ENCODE assay signal across 3 cellular contexts in the genomic region with DNA sequence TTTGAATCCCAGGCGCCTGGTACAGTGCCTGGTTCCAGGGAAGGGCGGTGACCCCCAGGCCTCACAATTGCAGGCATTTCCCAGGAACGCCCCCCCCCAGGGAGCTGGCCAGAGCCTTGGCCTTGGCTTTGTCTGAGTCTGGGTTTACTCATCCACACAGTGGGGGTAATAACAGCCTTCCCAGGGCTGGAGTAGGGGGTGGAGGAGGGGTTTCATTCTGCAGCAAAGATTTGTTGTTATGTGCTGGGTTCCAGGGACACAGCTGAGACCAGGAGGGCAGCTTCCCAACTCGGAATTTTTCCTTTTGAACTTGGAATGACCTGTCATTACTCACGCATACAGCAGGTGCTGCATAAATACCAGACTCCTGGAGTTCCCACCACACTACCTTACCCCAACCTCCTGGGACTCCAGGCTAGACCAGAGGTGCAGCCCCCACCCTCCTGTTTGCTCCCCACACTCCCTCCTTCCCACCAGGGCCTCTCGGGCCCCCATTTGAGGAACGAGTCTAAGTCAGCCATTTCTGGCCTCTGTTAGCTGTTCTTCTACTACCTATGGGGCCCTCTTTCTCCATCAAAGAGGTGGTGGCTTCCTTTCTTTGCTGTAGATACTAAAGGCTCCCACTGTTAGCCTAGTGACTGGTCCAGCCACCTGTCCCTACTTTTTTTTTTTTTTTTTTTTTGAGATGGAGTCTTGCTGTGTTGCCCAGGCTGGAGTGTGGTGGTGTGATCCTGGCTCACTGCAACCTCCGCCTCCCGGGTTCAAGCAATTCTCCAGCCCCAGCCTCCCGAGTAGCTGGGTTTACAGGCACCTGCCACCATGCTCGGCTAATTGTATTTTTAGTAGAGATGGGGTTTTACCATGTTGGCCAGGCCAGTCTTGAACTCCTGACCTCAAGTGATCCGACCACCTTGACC.
TF ChIP-seq lines count a peak whose summit lies in the region.

No MANE protein-coding gene starts in this region.

TF ChIP-seq in A549, 52 proteins besides CTCF, POLR2A, EP300 and RAD21:
- peak; percentile 41 to 83; a peak in 4 of 5 replicates for TF ChIP-seq JUN (IDR thresholded peaks at IDR 0.05)
- peak; percentile 60; the same call in 1 of the 2 replicates for TF ChIP-seq JUNB (IDR thresholded peaks at IDR 0.05)
- no peak for TF ChIP-seq CBX8 (IDR thresholded peaks at IDR 0.05)
- no peak for TF ChIP-seq MAFK (IDR thresholded peaks at IDR 0.05; ENCODE audit: partially characterized antibody)
- no peak for TF ChIP-seq RNF2 (IDR thresholded peaks at IDR 0.05; ENCODE audit: borderline replicate concordance, low read depth)
- no peak for TF ChIP-seq FOSL2 (IDR thresholded peaks at IDR 0.05)
- TF ChIP-seq FOSL2 (CRISPR knock-in tag; IDR thresholded peaks at IDR 0.05): peak; percentile 83
- TF ChIP-seq, protein P1, sequence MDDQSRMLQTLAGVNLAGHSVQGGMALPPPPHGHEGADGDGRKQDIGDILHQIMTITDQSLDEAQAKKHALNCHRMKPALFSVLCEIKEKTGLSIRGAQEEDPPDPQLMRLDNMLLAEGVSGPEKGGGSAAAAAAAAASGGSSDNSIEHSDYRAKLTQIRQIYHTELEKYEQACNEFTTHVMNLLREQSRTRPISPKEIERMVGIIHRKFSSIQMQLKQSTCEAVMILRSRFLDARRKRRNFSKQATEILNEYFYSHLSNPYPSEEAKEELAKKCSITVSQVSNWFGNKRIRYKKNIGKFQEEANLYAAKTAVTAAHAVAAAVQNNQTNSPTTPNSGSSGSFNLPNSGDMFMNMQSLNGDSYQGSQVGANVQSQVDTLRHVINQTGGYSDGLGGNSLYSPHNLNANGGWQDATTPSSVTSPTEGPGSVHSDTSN (IDR thresholded peaks at IDR 0.05): peak; percentile 61; the same call in 1 of the 2 replicates
- no peak for TF ChIP-seq HEYL (CRISPR knock-in tag; IDR thresholded peaks at IDR 0.05)
- TF ChIP-seq GATA3 (IDR thresholded peaks at IDR 0.05; ENCODE audit: borderline replicate concordance): peak; percentile 81
- TF ChIP-seq CEBPB (IDR thresholded peaks at IDR 0.05): peak in 1 of 2 experiments; percentile 42; a peak in 2 of 4 replicates
- no peak for TF ChIP-seq E2F6 (IDR thresholded peaks at IDR 0.05; ENCODE audit: borderline replicate concordance, low read depth)
- TF ChIP-seq KDM1A (IDR thresholded peaks at IDR 0.05; ENCODE audit: low read depth): peak; percentile 34
- TF ChIP-seq RARB (CRISPR knock-in tag; IDR thresholded peaks at IDR 0.05): peak; percentile 83
- no peak for TF ChIP-seq USF2 (IDR thresholded peaks at IDR 0.05)
- TF ChIP-seq MAX (IDR thresholded peaks at IDR 0.05): peak; percentile 66

TF ChIP-seq in HCT116, 20 proteins besides CTCF, POLR2A, EP300 and RAD21:
- TF ChIP-seq MAX (IDR thresholded peaks at IDR 0.05) (no peak), ZBTB33 (IDR thresholded peaks at IDR 0.05; ENCODE audit: extremely low read depth, insufficient replicate concordance, low read length) (no peak), YY1 (IDR thresholded peaks at IDR 0.05; ENCODE audit: extremely low read depth, insufficient replicate concordance, low read depth, low read length) (no peak), EGR1 (IDR thresholded peaks at IDR 0.05; ENCODE audit: low read depth) (no peak), ZNF274 (IDR thresholded peaks at IDR 0.05; ENCODE audit: low read depth, low read length) (no peak), ATF3 (IDR thresholded peaks at IDR 0.05) (no peak), JUND (IDR thresholded peaks at IDR 0.05) (no peak), FOSL1 (IDR thresholded peaks at IDR 0.05; ENCODE audit: low read depth) (no peak), EZH2 (IDR thresholded peaks at IDR 0.05) (no peak)
- TF ChIP-seq, protein P2, sequence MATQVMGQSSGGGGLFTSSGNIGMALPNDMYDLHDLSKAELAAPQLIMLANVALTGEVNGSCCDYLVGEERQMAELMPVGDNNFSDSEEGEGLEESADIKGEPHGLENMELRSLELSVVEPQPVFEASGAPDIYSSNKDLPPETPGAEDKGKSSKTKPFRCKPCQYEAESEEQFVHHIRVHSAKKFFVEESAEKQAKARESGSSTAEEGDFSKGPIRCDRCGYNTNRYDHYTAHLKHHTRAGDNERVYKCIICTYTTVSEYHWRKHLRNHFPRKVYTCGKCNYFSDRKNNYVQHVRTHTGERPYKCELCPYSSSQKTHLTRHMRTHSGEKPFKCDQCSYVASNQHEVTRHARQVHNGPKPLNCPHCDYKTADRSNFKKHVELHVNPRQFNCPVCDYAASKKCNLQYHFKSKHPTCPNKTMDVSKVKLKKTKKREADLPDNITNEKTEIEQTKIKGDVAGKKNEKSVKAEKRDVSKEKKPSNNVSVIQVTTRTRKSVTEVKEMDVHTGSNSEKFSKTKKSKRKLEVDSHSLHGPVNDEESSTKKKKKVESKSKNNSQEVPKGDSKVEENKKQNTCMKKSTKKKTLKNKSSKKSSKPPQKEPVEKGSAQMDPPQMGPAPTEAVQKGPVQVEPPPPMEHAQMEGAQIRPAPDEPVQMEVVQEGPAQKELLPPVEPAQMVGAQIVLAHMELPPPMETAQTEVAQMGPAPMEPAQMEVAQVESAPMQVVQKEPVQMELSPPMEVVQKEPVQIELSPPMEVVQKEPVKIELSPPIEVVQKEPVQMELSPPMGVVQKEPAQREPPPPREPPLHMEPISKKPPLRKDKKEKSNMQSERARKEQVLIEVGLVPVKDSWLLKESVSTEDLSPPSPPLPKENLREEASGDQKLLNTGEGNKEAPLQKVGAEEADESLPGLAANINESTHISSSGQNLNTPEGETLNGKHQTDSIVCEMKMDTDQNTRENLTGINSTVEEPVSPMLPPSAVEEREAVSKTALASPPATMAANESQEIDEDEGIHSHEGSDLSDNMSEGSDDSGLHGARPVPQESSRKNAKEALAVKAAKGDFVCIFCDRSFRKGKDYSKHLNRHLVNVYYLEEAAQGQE (IDR thresholded peaks at IDR 0.05; ENCODE audit: low read depth): no peak
TF ChIP-seq in HCT116: peak in this region for 0.

TF ChIP-seq in K562, 482 proteins besides CTCF, POLR2A, EP300 and RAD21 (continues in another document):
- TF ChIP-seq MEF2D (tag; conservative IDR thresholded peaks at IDR 0.05; ENCODE audit: low read depth): no peak
- TF ChIP-seq, protein P3, sequence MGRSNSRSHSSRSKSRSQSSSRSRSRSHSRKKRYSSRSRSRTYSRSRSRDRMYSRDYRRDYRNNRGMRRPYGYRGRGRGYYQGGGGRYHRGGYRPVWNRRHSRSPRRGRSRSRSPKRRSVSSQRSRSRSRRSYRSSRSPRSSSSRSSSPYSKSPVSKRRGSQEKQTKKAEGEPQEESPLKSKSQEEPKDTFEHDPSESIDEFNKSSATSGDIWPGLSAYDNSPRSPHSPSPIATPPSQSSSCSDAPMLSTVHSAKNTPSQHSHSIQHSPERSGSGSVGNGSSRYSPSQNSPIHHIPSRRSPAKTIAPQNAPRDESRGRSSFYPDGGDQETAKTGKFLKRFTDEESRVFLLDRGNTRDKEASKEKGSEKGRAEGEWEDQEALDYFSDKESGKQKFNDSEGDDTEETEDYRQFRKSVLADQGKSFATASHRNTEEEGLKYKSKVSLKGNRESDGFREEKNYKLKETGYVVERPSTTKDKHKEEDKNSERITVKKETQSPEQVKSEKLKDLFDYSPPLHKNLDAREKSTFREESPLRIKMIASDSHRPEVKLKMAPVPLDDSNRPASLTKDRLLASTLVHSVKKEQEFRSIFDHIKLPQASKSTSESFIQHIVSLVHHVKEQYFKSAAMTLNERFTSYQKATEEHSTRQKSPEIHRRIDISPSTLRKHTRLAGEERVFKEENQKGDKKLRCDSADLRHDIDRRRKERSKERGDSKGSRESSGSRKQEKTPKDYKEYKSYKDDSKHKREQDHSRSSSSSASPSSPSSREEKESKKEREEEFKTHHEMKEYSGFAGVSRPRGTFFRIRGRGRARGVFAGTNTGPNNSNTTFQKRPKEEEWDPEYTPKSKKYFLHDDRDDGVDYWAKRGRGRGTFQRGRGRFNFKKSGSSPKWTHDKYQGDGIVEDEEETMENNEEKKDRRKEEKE (IDR thresholded peaks at IDR 0.05; ENCODE audit: borderline replicate concordance in 1 of 2, control insufficient read depth in 1 of 2, low read depth in 2 of 2, low read length in 1 of 2): no peak
- no peak for TF ChIP-seq U2AF1 (optimal IDR thresholded peaks at IDR 0.05; ENCODE audit: low read depth, low read length)
- TF ChIP-seq FOXA1 (IDR thresholded peaks at IDR 0.05; ENCODE audit: borderline replicate concordance): no peak
- peak; percentile 41 for TF ChIP-seq ZNF384 (IDR thresholded peaks at IDR 0.05; ENCODE audit: low read depth, low read length)
- TF ChIP-seq, protein P4, sequence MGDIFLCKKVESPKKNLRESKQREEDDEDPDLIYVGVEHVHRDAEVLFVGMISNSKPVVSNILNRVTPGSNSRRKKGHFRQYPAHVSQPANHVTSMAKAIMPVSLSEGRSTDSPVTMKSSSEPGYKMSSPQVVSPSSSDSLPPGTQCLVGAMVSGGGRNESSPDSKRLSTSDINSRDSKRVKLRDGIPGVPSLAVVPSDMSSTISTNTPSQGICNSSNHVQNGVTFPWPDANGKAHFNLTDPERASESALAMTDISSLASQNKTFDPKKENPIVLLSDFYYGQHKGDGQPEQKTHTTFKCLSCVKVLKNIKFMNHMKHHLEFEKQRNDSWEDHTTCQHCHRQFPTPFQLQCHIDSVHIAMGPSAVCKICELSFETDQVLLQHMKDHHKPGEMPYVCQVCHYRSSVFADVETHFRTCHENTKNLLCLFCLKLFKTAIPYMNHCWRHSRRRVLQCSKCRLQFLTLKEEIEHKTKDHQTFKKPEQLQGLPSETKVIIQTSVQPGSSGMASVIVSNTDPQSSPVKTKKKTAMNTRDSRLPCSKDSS (IDR thresholded peaks at IDR 0.05; ENCODE audit: low read depth, partially characterized antibody): no peak
- TF ChIP-seq NFIC (IDR thresholded peaks at IDR 0.05): no peak
- no peak for TF ChIP-seq MNT (conservative IDR thresholded peaks at IDR 0.05)
- TF ChIP-seq, protein P2 (CRISPR knock-in tag; IDR thresholded peaks at IDR 0.05; ENCODE audit: low read depth): no peak
- no peak for TF ChIP-seq EZH2 (IDR thresholded peaks at IDR 0.05; ENCODE audit: borderline replicate concordance, low read depth, low read length)
- TF ChIP-seq ZNF121 (CRISPR knock-in tag; conservative IDR thresholded peaks at IDR 0.05): peak; percentile 49; the same call in 1 of the 2 replicates
- no peak for TF ChIP-seq HEY1 (CRISPR knock-in tag; IDR thresholded peaks at IDR 0.05; ENCODE audit: borderline replicate concordance)
- no peak for TF ChIP-seq ZNF263 (CRISPR knock-in tag; IDR thresholded peaks at IDR 0.05; ENCODE audit: borderline replicate concordance)
- no peak for TF ChIP-seq KLF16 (IDR thresholded peaks at IDR 0.05)
- TF ChIP-seq CHD4 (IDR thresholded peaks at IDR 0.05; ENCODE audit: insufficient read depth, insufficient replicate concordance, low read depth, low read length, poor library complexity, severe bottlenecking): peak; percentile 65
- TF ChIP-seq ZBTB17 (CRISPR knock-in tag; IDR thresholded peaks at IDR 0.05): no peak
- no peak for TF ChIP-seq ERF (CRISPR knock-in tag; IDR thresholded peaks at IDR 0.05)
- peak; percentile 29; the same call in 1 of the 2 replicates for TF ChIP-seq ZNF740 (CRISPR knock-in tag; IDR thresholded peaks at IDR 0.05)
- TF ChIP-seq ZNF740 (tag; IDR thresholded peaks at IDR 0.05): 0 out of 4 replicates have a peak, but pooled peaks of 1 of the 2 experiments have one; percentile 42
- no peak for TF ChIP-seq ZNF561 (CRISPR knock-in tag; conservative IDR thresholded peaks at IDR 0.05)
- peak; percentile 9; the same call in 1 of the 2 replicates for TF ChIP-seq HDAC2 (IDR thresholded peaks at IDR 0.05)
- TF ChIP-seq ADNP (tag; IDR thresholded peaks at IDR 0.05): peak; percentile 66
- TF ChIP-seq HNRNPUL1 (IDR thresholded peaks at IDR 0.05; ENCODE audit: low read length): no peak
- TF ChIP-seq PHTF2 (CRISPR knock-in tag; IDR thresholded peaks at IDR 0.05): no peak
- peak; percentile 96 for TF ChIP-seq ZKSCAN8 (CRISPR knock-in tag; IDR thresholded peaks at IDR 0.05)
- no peak; the same call in 1 of the 2 replicates for TF ChIP-seq CBX1 (IDR thresholded peaks at IDR 0.05; ENCODE audit: low read depth)
- TF ChIP-seq ZNF76 (CRISPR knock-in tag; IDR thresholded peaks at IDR 0.05; ENCODE audit: borderline replicate concordance): no peak
